In genomic region chr2:40458271-40458794, GRCh38 we compare ENCODE assay signal across 1 cellular context.
TF ChIP-seq lines count a peak whose summit lies in the region.

No MANE protein-coding gene starts in this region.

TF ChIP-seq in GM23338, 12 proteins besides CTCF, POLR2A, EP300 and RAD21 (continued from another document):
- TF ChIP-seq EZH2phosphoT487 (IDR thresholded peaks at IDR 0.05; ENCODE audit: unreplicated experiment): no peak
